ENCODE assay signal across 1 cellular context in the genomic region with DNA sequence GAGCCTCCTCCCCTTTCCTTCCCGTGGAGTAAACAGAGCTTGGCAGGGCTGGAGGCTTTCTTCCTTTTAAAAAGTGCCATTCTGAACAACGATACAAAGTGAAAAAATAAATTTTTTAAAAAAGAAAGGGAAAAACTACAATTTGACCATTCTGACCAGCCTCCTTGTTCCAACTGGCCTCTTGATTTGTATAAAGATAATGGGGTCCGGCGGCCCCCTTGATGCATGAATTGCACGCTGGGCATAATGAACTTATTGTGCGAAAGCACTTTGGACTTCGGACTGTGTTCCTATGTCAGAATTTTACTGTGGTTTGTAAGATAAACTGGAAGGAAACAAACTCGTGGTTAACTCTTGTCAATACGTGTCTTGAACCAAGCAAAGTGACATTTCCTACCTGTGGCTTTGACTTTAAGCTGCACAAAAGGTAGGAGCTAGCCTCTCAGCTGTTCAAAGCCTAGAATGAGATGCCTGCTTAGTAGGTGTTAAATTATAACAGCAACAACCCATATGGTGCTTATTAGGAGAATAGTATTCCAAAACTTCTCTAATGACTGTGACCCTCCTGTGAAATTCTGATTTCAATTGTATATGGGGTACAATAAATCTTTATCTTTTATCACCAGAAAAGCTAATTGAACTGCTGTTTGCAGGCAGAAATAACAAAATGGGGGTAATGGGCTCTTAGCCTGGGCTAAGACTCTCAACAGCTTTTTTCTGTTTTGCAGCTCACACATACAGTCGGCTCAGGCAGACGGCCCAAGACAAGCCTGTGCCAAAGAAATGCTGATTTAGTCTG.
TF ChIP-seq lines count a peak whose summit lies in the region.

No MANE protein-coding gene starts in this region.

TF ChIP-seq in HEK293, 187 proteins besides CTCF, POLR2A, EP300 and RAD21 (continued from another document and continues in another):
- TF ChIP-seq, protein P1, sequence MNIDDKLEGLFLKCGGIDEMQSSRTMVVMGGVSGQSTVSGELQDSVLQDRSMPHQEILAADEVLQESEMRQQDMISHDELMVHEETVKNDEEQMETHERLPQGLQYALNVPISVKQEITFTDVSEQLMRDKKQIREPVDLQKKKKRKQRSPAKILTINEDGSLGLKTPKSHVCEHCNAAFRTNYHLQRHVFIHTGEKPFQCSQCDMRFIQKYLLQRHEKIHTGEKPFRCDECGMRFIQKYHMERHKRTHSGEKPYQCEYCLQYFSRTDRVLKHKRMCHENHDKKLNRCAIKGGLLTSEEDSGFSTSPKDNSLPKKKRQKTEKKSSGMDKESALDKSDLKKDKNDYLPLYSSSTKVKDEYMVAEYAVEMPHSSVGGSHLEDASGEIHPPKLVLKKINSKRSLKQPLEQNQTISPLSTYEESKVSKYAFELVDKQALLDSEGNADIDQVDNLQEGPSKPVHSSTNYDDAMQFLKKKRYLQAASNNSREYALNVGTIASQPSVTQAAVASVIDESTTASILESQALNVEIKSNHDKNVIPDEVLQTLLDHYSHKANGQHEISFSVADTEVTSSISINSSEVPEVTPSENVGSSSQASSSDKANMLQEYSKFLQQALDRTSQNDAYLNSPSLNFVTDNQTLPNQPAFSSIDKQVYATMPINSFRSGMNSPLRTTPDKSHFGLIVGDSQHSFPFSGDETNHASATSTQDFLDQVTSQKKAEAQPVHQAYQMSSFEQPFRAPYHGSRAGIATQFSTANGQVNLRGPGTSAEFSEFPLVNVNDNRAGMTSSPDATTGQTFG (tag by site-specific recombination; IDR thresholded peaks at IDR 0.05; ENCODE audit: borderline replicate concordance) = no peak
- 0 out of 2 replicates have a peak, but pooled peaks have one; percentile 6 for TF ChIP-seq ZNF2 (tag by site-specific recombination; IDR thresholded peaks at IDR 0.05)
- TF ChIP-seq ZNF707 (tag by site-specific recombination; IDR thresholded peaks at IDR 0.05) = no peak
- TF ChIP-seq, protein P2, sequence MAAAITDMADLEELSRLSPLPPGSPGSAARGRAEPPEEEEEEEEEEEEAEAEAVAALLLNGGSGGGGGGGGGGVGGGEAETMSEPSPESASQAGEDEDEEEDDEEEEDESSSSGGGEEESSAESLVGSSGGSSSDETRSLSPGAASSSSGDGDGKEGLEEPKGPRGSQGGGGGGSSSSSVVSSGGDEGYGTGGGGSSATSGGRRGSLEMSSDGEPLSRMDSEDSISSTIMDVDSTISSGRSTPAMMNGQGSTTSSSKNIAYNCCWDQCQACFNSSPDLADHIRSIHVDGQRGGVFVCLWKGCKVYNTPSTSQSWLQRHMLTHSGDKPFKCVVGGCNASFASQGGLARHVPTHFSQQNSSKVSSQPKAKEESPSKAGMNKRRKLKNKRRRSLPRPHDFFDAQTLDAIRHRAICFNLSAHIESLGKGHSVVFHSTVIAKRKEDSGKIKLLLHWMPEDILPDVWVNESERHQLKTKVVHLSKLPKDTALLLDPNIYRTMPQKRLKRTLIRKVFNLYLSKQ (tag by site-specific recombination; IDR thresholded peaks at IDR 0.05; ENCODE audit: borderline replicate concordance) = no peak
- peak; percentile 90 for TF ChIP-seq PRDM1 (tag by site-specific recombination; IDR thresholded peaks at IDR 0.05)
- no peak for TF ChIP-seq KLF9 (tag by site-specific recombination; IDR thresholded peaks at IDR 0.05; ENCODE audit: low read depth)
- TF ChIP-seq, protein P3, sequence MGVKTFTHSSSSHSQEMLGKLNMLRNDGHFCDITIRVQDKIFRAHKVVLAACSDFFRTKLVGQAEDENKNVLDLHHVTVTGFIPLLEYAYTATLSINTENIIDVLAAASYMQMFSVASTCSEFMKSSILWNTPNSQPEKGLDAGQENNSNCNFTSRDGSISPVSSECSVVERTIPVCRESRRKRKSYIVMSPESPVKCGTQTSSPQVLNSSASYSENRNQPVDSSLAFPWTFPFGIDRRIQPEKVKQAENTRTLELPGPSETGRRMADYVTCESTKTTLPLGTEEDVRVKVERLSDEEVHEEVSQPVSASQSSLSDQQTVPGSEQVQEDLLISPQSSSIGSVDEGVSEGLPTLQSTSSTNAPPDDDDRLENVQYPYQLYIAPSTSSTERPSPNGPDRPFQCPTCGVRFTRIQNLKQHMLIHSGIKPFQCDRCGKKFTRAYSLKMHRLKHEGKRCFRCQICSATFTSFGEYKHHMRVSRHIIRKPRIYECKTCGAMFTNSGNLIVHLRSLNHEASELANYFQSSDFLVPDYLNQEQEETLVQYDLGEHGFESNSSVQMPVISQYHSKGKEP (tag by site-specific recombination; IDR thresholded peaks at IDR 0.05) = no peak
- no peak for TF ChIP-seq ZNF521 (tag by site-specific recombination; IDR thresholded peaks at IDR 0.05)
- TF ChIP-seq ZNF362 (tag by site-specific recombination; IDR thresholded peaks at IDR 0.05) = no peak
- TF ChIP-seq BCL11A (tag by site-specific recombination; IDR thresholded peaks at IDR 0.05; ENCODE audit: low read depth) = 0 out of 2 replicates have a peak, but pooled peaks have one; percentile 4
- no peak for TF ChIP-seq ZNF202 (tag by site-specific recombination; IDR thresholded peaks at IDR 0.05; ENCODE audit: borderline replicate concordance)
- no peak for TF ChIP-seq ZNF639 (tag by site-specific recombination; IDR thresholded peaks at IDR 0.05)
- no peak for TF ChIP-seq WT1 (tag by site-specific recombination; IDR thresholded peaks at IDR 0.05)
- TF ChIP-seq ZNF548 (tag by site-specific recombination; IDR thresholded peaks at IDR 0.05) = no peak
- TF ChIP-seq INSM2 (tag by site-specific recombination; IDR thresholded peaks at IDR 0.05) = no peak
- TF ChIP-seq GLI4 (tag by site-specific recombination; IDR thresholded peaks at IDR 0.05) = no peak
- TF ChIP-seq ZBTB48 (tag by site-specific recombination; IDR thresholded peaks at IDR 0.05) = 0 out of 2 replicates have a peak, but pooled peaks have one; percentile 12
- TF ChIP-seq ZEB2 (tag by site-specific recombination; IDR thresholded peaks at IDR 0.05) = no peak; the same call in 1 of the 2 replicates
- TF ChIP-seq ZNF777 (tag by site-specific recombination; IDR thresholded peaks at IDR 0.05; ENCODE audit: borderline replicate concordance) = no peak
- TF ChIP-seq SP7 (tag by site-specific recombination; IDR thresholded peaks at IDR 0.05) = no peak
- TF ChIP-seq, protein P4, sequence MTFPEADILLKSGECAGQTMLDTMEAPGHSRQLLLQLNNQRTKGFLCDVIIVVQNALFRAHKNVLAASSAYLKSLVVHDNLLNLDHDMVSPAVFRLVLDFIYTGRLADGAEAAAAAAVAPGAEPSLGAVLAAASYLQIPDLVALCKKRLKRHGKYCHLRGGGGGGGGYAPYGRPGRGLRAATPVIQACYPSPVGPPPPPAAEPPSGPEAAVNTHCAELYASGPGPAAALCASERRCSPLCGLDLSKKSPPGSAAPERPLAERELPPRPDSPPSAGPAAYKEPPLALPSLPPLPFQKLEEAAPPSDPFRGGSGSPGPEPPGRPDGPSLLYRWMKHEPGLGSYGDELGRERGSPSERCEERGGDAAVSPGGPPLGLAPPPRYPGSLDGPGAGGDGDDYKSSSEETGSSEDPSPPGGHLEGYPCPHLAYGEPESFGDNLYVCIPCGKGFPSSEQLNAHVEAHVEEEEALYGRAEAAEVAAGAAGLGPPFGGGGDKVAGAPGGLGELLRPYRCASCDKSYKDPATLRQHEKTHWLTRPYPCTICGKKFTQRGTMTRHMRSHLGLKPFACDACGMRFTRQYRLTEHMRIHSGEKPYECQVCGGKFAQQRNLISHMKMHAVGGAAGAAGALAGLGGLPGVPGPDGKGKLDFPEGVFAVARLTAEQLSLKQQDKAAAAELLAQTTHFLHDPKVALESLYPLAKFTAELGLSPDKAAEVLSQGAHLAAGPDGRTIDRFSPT (tag by site-specific recombination; IDR thresholded peaks at IDR 0.05) = 0 out of 2 replicates have a peak, but pooled peaks have one; percentile 8
- no peak; the same call in 1 of the 2 replicates for TF ChIP-seq ZNF394 (tag by site-specific recombination; IDR thresholded peaks at IDR 0.05; ENCODE audit: borderline replicate concordance)
- TF ChIP-seq, protein P5, sequence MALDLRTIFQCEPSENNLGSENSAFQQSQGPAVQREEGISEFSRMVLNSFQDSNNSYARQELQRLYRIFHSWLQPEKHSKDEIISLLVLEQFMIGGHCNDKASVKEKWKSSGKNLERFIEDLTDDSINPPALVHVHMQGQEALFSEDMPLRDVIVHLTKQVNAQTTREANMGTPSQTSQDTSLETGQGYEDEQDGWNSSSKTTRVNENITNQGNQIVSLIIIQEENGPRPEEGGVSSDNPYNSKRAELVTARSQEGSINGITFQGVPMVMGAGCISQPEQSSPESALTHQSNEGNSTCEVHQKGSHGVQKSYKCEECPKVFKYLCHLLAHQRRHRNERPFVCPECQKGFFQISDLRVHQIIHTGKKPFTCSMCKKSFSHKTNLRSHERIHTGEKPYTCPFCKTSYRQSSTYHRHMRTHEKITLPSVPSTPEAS (tag by site-specific recombination; IDR thresholded peaks at IDR 0.05) = no peak
- no peak for TF ChIP-seq ZNF791 (tag by site-specific recombination; IDR thresholded peaks at IDR 0.05)
- TF ChIP-seq ZNF776 (tag by site-specific recombination; IDR thresholded peaks at IDR 0.05; ENCODE audit: borderline replicate concordance) = no peak
- TF ChIP-seq HOXD13 (CRISPR knock-in tag; IDR thresholded peaks at IDR 0.05; ENCODE audit: borderline replicate concordance) = no peak
- TF ChIP-seq ZNF132 (tag by site-specific recombination; IDR thresholded peaks at IDR 0.05; ENCODE audit: borderline replicate concordance) = no peak
- no peak for TF ChIP-seq ZFP41 (tag by site-specific recombination; IDR thresholded peaks at IDR 0.05; ENCODE audit: borderline replicate concordance)
- no peak for TF ChIP-seq MZF1 (tag by site-specific recombination; IDR thresholded peaks at IDR 0.05; ENCODE audit: borderline replicate concordance)
- TF ChIP-seq ZNF513 (tag by site-specific recombination; IDR thresholded peaks at IDR 0.05) = no peak
- TF ChIP-seq, protein P6, sequence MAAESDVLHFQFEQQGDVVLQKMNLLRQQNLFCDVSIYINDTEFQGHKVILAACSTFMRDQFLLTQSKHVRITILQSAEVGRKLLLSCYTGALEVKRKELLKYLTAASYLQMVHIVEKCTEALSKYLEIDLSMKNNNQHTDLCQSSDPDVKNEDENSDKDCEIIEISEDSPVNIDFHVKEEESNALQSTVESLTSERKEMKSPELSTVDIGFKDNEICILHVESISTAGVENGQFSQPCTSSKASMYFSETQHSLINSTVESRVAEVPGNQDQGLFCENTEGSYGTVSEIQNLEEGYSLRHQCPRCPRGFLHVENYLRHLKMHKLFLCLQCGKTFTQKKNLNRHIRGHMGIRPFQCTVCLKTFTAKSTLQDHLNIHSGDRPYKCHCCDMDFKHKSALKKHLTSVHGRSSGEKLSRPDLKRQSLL (tag by site-specific recombination; IDR thresholded peaks at IDR 0.05) = no peak
- TF ChIP-seq ZNF654 (tag by site-specific recombination; IDR thresholded peaks at IDR 0.05; ENCODE audit: low read depth) = no peak
- TF ChIP-seq IKZF3 (tag by site-specific recombination; IDR thresholded peaks at IDR 0.05) = peak; percentile 82
- TF ChIP-seq PRDM4 (tag by site-specific recombination; IDR thresholded peaks at IDR 0.05) = no peak
- TF ChIP-seq YY1 (tag by site-specific recombination; IDR thresholded peaks at IDR 0.05) = no peak
